Comparison of ENCODE assay signal across 14 cellular contexts in the genomic region with DNA sequence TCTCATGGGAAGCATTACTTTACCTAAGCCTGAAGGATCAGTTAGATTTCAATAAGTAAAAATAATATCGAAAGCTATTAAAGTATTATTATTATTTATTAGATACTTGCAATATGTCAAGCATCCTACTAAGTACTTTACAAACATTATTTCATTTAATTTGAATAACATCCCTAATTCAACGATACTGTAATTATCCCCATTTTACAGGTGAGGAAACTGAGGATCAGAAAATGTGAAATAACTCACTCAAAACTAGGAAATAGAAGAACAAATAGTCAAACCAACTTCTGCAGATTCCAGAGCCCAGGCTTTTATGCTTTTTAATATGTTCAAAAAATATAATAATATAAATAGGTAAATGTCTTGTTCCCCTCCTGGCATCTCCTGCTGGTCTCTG. TPM values are rescaled to one million over a fixed set of nuclear protein-coding genes. Genes with fewer than 3 reads are reported as not detected.
DNase-seq lines count a peak whose midpoint lies in the region; ATAC-seq and TF ChIP-seq lines count a peak whose summit lies in the region.
"Had no signal": no experiment of that assay in that cellular context is flagged by ENCODE, and none has a peak within 500 bp of the region (broad histone marks: within the 10 kb centered on the region; RNA-seq: fewer than 3 reads in every experiment).

No MANE protein-coding gene starts in this region.

- CTCF ChIA-PET in activated CD8-positive, alpha-beta T cell treated with anti-CD3 and anti-CD28 coated beads, Interleukin-2, amount 10 ng/mL, durations not matched to agents 7 days and 5 days (lab: Charles Lee) = interaction anchor here (1.0 to 6.7 kb wide), 9 partner anchors 10 to 115 kb away, joined by 3 to 46 read pairs (median 5); partner anchors contain the start of gene PDCD4
- CTCF ChIA-PET in GM10248 (lab: Yijun Ruan, JAX) = interaction anchor here (0.9 to 6.8 kb wide), 6 partner anchors 9 to 115 kb away, joined by 3 to 58 read pairs (median 6); no protein-coding TSS in a partner anchor

- peak overlapping the region; percentile 94 for H3K27ac Mint-ChIP-seq in T-helper 1 cell treated with Interleukin-12 subunit alpha and Interleukin-12 subunit beta and Interleukin-4 antibody, amounts not matched to agents 30 μg/mL and 1 μg/mL, for 36 hours
- peak overlapping the region; percentile 92 for H3K27ac Mint-ChIP-seq in activated CD8-positive, alpha-beta T cell treated with anti-CD3 and anti-CD28 coated beads, Interleukin-2, amount 10 ng/mL, durations not matched to agents 7 days and 5 days

- no peak for TF ChIP-seq POLR2A in ovary (IDR thresholded peaks at IDR 0.05)

- WGBS in ovary, 3 donors = 96 to 99% (median 98%) methylated on average over 2 of the region's 2 CpGs

- H3K4me1 ChIP-seq in left lung (peaks cover 41 to 94% of the 10 kb centered on the region in 2 donors), subcutaneous abdominal adipose tissue (ENCODE audit: control insufficient read depth in 5 of 5, insufficient read depth in 5 of 5, low read length in 5 of 5) (peaks cover 12 to 87% (median 73%) of the 10 kb centered on the region in 5 donors), ovary (ENCODE audit: insufficient read depth) (peaks cover 18% of the 10 kb centered on the region)

- H3K27me3 ChIP-seq in left lung (no peaks in the 10 kb centered on the region), subcutaneous abdominal adipose tissue (ENCODE audit: control insufficient read depth in 5 of 5, insufficient read depth in 4 of 5, low read length in 5 of 5) (no peaks in the 10 kb centered on the region), ovary (no peaks in the 10 kb centered on the region)
- H3K27me3 ChIP-seq: sigmoid colon, thyroid gland had no signal

- intact Hi-C loops in left lung (cut with DNase I) = loop anchor here in 1 of 2 donors (10.0 kb wide), 1 partner anchor 57 kb away; no protein-coding TSS in a partner anchor
- intact Hi-C loops in ovary (cut with DNase I) = no loop called here

- H3K9me3 ChIP-seq in left lung = no peaks in the 10 kb centered on the region
- no peaks in the 10 kb centered on the region for H3K9me3 ChIP-seq in subcutaneous abdominal adipose tissue (ENCODE audit: control insufficient read depth in 5 of 5, low read length in 5 of 5)
- no peaks in the 10 kb centered on the region for H3K9me3 ChIP-seq in ovary
- H3K9me3 ChIP-seq: mucosa of descending colon, sigmoid colon, thyroid gland had no signal

- H3K4me3 ChIP-seq in left lung (no peak overlapping the region), subcutaneous abdominal adipose tissue (ENCODE audit: low read depth in 1 of 5, low read length in 5 of 5) (no peak overlapping the region), ovary (no peak overlapping the region)
- H3K4me3 ChIP-seq: mucosa of descending colon, sigmoid colon, thyroid gland had no signal

- H3K4me3 Mint-ChIP-seq in T-helper 1 cell treated with Interleukin-12 subunit alpha and Interleukin-12 subunit beta and Interleukin-4 antibody, amounts not matched to agents 30 μg/mL and 1 μg/mL, for 36 hours = no peak overlapping the region
- peak overlapping the region; percentile 53 for H3K4me3 Mint-ChIP-seq in activated CD8-positive, alpha-beta T cell treated with anti-CD3 and anti-CD28 coated beads, Interleukin-2, amount 10 ng/mL, durations not matched to agents 7 days and 5 days

- H3K27me3 Mint-ChIP-seq in T-helper 1 cell treated with Interleukin-12 subunit alpha and Interleukin-12 subunit beta and Interleukin-4 antibody, amounts not matched to agents 30 μg/mL and 1 μg/mL, for 36 hours (ENCODE audit: low read depth) = no peaks in the 10 kb centered on the region
- no peaks in the 10 kb centered on the region for H3K27me3 Mint-ChIP-seq in activated CD8-positive, alpha-beta T cell treated with anti-CD3 and anti-CD28 coated beads, Interleukin-2, amount 10 ng/mL, durations not matched to agents 7 days and 5 days (ENCODE audit: low read depth)

- no peak for TF ChIP-seq EP300 in ovary (IDR thresholded peaks at IDR 0.05)

- no peak for ATAC-seq in activated CD8-positive, alpha-beta T cell treated with anti-CD3 and anti-CD28 coated beads, Interleukin-2, amount 10 ng/mL, durations not matched to agents 7 days and 5 days
- ATAC-seq in left lung (no peak), GM19395 (IDR thresholded peaks at IDR 0.05; ENCODE audit: unreplicated experiment) (no peak)
- ATAC-seq: SK-N-SH treated with all-trans-retinoic acid at 6 μM for 48 hours had no signal

- DNase-seq in T-helper 1 cell = no peak
- DNase-seq in activated CD8-positive, alpha-beta T cell treated with anti-CD3 and anti-CD28 coated beads, Interleukin-2, amount 10 ng/mL, durations not matched to agents 7 days and 5 days = no peak
- no peak for DNase-seq in left lung
- no peak for DNase-seq in GM10248 (ENCODE audit: extremely low spot score)
- no peak for DNase-seq in ovary
- DNase-seq: activated gamma-delta T cell treated with Interleukin-2 at 50 U/mL for 16 hours had no signal

- no peak for TF ChIP-seq CTCF in left lung (IDR thresholded peaks at IDR 0.05)
- no peak for TF ChIP-seq CTCF in GM10248 (IDR thresholded peaks at IDR 0.05; ENCODE audit: control extremely low read depth, extremely low read depth, low read depth, missing control alignments)
- TF ChIP-seq CTCF in ovary (IDR thresholded peaks at IDR 0.05) = no peak

- H3K9ac ChIP-seq in subcutaneous abdominal adipose tissue (ENCODE audit: low read length in 5 of 5) = no peak overlapping the region

- peaks cover 9% of the 10 kb centered on the region for H3K36me3 Mint-ChIP-seq in T-helper 1 cell treated with Interleukin-12 subunit alpha and Interleukin-12 subunit beta and Interleukin-4 antibody, amounts not matched to agents 30 μg/mL and 1 μg/mL, for 36 hours (ENCODE audit: low read depth)
- peaks cover 5% of the 10 kb centered on the region for H3K36me3 Mint-ChIP-seq in activated CD8-positive, alpha-beta T cell treated with anti-CD3 and anti-CD28 coated beads, Interleukin-2, amount 10 ng/mL, durations not matched to agents 7 days and 5 days (ENCODE audit: low read depth)

- POLR2A ChIA-PET in activated CD8-positive, alpha-beta T cell treated with anti-CD3 and anti-CD28 coated beads, Interleukin-2, amount 10 ng/mL, durations not matched to agents 7 days and 5 days (lab: Charles Lee) = interaction anchor here (1.1 to 3.1 kb wide), 6 partner anchors 8 to 15 kb away, joined by 3 to 10 read pairs (median 8); partner anchors contain the start of gene PDCD4
- POLR2A ChIA-PET in GM10248 (lab: Yijun Ruan, JAX) = interaction anchor here (1.7 kb wide), 1 partner anchor 10 kb away, joined by 5 read pairs; the partner anchor contains the start of gene PDCD4

- H3K4me1 Mint-ChIP-seq in T-helper 1 cell treated with Interleukin-12 subunit alpha and Interleukin-12 subunit beta and Interleukin-4 antibody, amounts not matched to agents 30 μg/mL and 1 μg/mL, for 36 hours (ENCODE audit: low read depth) = peaks cover 71% of the 10 kb centered on the region
- peaks cover 92% of the 10 kb centered on the region for H3K4me1 Mint-ChIP-seq in activated CD8-positive, alpha-beta T cell treated with anti-CD3 and anti-CD28 coated beads, Interleukin-2, amount 10 ng/mL, durations not matched to agents 7 days and 5 days (ENCODE audit: low read depth)

- no peaks in the 10 kb centered on the region for H3K36me3 ChIP-seq in left lung
- H3K36me3 ChIP-seq in subcutaneous abdominal adipose tissue (ENCODE audit: control insufficient read depth in 5 of 5, insufficient read depth in 5 of 5, low read length in 5 of 5) = no peaks in the 10 kb centered on the region
- no peaks in the 10 kb centered on the region for H3K36me3 ChIP-seq in ovary
- H3K36me3 ChIP-seq: sigmoid colon, thyroid gland had no signal

- no peaks in the 10 kb centered on the region for H3K9me3 Mint-ChIP-seq in T-helper 1 cell treated with Interleukin-12 subunit alpha and Interleukin-12 subunit beta and Interleukin-4 antibody, amounts not matched to agents 30 μg/mL and 1 μg/mL, for 36 hours
- no peaks in the 10 kb centered on the region for H3K9me3 Mint-ChIP-seq in activated CD8-positive, alpha-beta T cell treated with anti-CD3 and anti-CD28 coated beads, Interleukin-2, amount 10 ng/mL, durations not matched to agents 7 days and 5 days (ENCODE audit: insufficient read depth)

- H3K27ac ChIP-seq in left lung = peak overlapping the region; percentile 64 to 89
- peak overlapping the region; percentile 24 for H3K27ac ChIP-seq in subcutaneous abdominal adipose tissue (ENCODE audit: low read depth, low read length)
- H3K27ac ChIP-seq in ovary = no peak overlapping the region
- H3K27ac ChIP-seq: 22Rv1 had no signal

RNA-seq across cellular contexts. Expression of gene PDCD4, which starts 10.3 kb away (rescaled TPM):
- total RNA-seq in activated CD8-positive, alpha-beta T cell treated with anti-CD3 and anti-CD28 coated beads, Interleukin-2, amount 10 ng/mL, durations not matched to agents 7 days and 5 days = 10 to 100 TPM; 97.1 to 98.4 TPM
- 10 to 100 TPM; 45.7 to 47.5 TPM for total RNA-seq in left lung
- 100 to 1,000 TPM; 103 to 399 (median 185) TPM for total RNA-seq in ovary
- 100 to 1,000 TPM; 136 to 209 TPM for polyA plus RNA-seq in ovary

RNA-seq across cellular contexts. Expression of gene BBIP1, which starts 57.5 kb away (rescaled TPM):
- total RNA-seq in activated CD8-positive, alpha-beta T cell treated with anti-CD3 and anti-CD28 coated beads, Interleukin-2, amount 10 ng/mL, durations not matched to agents 7 days and 5 days = 10 to 100 TPM; 20.7 to 21.1 TPM
- total RNA-seq in left lung (10 to 100 TPM; 22.6 to 30.4 TPM), ovary (10 to 100 TPM; 23.0 to 40.5 (median 30.5) TPM)
- 10 to 100 TPM; 22.0 to 30.5 TPM for polyA plus RNA-seq in ovary

RNA-seq across cellular contexts. Expression of gene SHOC2, which starts 57.9 kb away (rescaled TPM):
- total RNA-seq in activated CD8-positive, alpha-beta T cell treated with anti-CD3 and anti-CD28 coated beads, Interleukin-2, amount 10 ng/mL, durations not matched to agents 7 days and 5 days = 10 to 100 TPM; 40.0 to 43.2 TPM
- total RNA-seq in left lung (10 to 100 TPM; 52.6 to 61.6 TPM), ovary (10 to 100 TPM; 34.1 to 91.2 (median 67.7) TPM)
- polyA plus RNA-seq in ovary = 10 to 100 TPM; 19.4 to 33.8 TPM

Comparison
In these comparisons a context has a peak if more than half of its experiments do, and no peak if none do; other contexts are left out.
1. H3K27ac ChIP-seq: peak in left lung (2 of 2) and subcutaneous abdominal adipose tissue (single experiment); none in ovary (0 of 2).